Comparison of ENCODE assay signal across 23 cellular contexts in genomic region chr5:93956006-93956405, GRCh38.
"Had no signal": no experiment of that assay in that cellular context is flagged by ENCODE, and none has a peak within 500 bp of the region (broad histone marks: within the 10 kb centered on the region; RNA-seq: fewer than 3 reads in every experiment).

No MANE protein-coding gene starts in this region.

- H3K4me1 ChIP-seq: foreskin keratinocyte, gastroesophageal sphincter, heart left ventricle, left lung, lower lobe of right lung had no signal

- H3K4me3 ChIP-seq: coronary artery, dorsolateral prefrontal cortex, gastroesophageal sphincter, heart left ventricle, hepatocyte, left lung, lower lobe of right lung, mucosa of descending colon had no signal

- H3K79me2 ChIP-seq: hepatocyte had no signal

- H3K27ac ChIP-seq: coronary artery, dorsolateral prefrontal cortex, epithelial cell of prostate, foreskin keratinocyte, gastroesophageal sphincter, heart left ventricle, hepatocyte, left lung, lower lobe of right lung had no signal

- H3K4me2 ChIP-seq: hepatocyte had no signal

- H3K36me3 ChIP-seq: lower lobe of right lung had no signal

- H3K9me3 ChIP-seq: gastroesophageal sphincter, heart left ventricle, left lung, lower lobe of right lung, mucosa of descending colon had no signal

- DNase-seq: dermis blood vessel endothelial cell; dorsolateral prefrontal cortex; effector CD4-positive, alpha-beta T cell; effector memory CD4-positive, alpha-beta T cell; erythroblast; foreskin keratinocyte; heart left ventricle; hypothalamus; immature natural killer cell; islet precursor cell; left cardiac atrium; left lung; left ventricle myocardium superior; lower lobe of right lung; mesenchymal stem cell; mucosa of descending colon; naive B cell had no signal

- H2AFZ ChIP-seq: hepatocyte had no signal

- FAIRE-seq: colon, endothelial cell of umbilical vein had no signal

- H3K27me3 ChIP-seq: dorsolateral prefrontal cortex, foreskin keratinocyte, gastroesophageal sphincter, heart left ventricle, hepatocyte, left lung had no signal
